In genomic region chr9:92749071-92749933, GRCh38 we compare ENCODE assay signal across 1 cellular context.
TF ChIP-seq lines count a peak whose summit lies in the region.

No MANE protein-coding gene starts in this region.

TF ChIP-seq in IMR-90, 13 proteins besides CTCF, POLR2A, EP300 and RAD21 (continued from another document):
- TF ChIP-seq CHD1 (IDR thresholded peaks at IDR 0.05; ENCODE audit: low read depth, low read length) = no peak
- no peak for TF ChIP-seq MXI1 (IDR thresholded peaks at IDR 0.05; ENCODE audit: borderline replicate concordance, low read depth, low read length)
